In genomic region chr16:4537376-4538066, GRCh38 we compare ENCODE assay signal across 8 cellular contexts. TPM values are rescaled to one million over a fixed set of nuclear protein-coding genes. Genes with fewer than 3 reads are reported as not detected.
DNase-seq lines count a peak whose midpoint lies in the region; ATAC-seq and TF ChIP-seq lines count a peak whose summit lies in the region.

No MANE protein-coding gene starts in this region.

- peaks cover 37% of the 10 kb centered on the region for H3K4me1 Mint-ChIP-seq in activated CD8-positive, alpha-beta T cell treated with anti-CD3 and anti-CD28 coated beads for 36 hours (ENCODE audit: low read depth)

- whole genome bisulfite sequencing in heart left ventricle, 4 donors = 16 to 17% (median 16%) methylated on average over 31 to 44 of the region's 44 CpGs
- WGBS in psoas muscle, 3 donors = 18 to 21% (median 20%) methylated on average over 40 to 44 of the region's 44 CpGs

- H3K27me3 Mint-ChIP-seq in activated CD8-positive, alpha-beta T cell treated with anti-CD3 and anti-CD28 coated beads for 36 hours = no peaks in the 10 kb centered on the region

- TF ChIP-seq CTCF in activated CD8-positive, alpha-beta T cell treated with anti-CD3 and anti-CD28 coated beads for 36 hours (IDR thresholded peaks at IDR 0.05) = no peak
- TF ChIP-seq CTCF in heart left ventricle (IDR thresholded peaks at IDR 0.05) (no peak), psoas muscle (IDR thresholded peaks at IDR 0.05) (no peak)

- H3K27ac ChIP-seq in heart left ventricle = peak overlapping the region; percentile 70 to 99 (median 92)
- H3K27ac ChIP-seq in psoas muscle = peak overlapping the region; percentile 95

- no peaks in the 10 kb centered on the region for H3K27me3 ChIP-seq in heart left ventricle
- no peaks in the 10 kb centered on the region for H3K27me3 ChIP-seq in psoas muscle (ENCODE audit: insufficient read depth in 3 of 3, low read length in 2 of 3)

- H3K4me3 Mint-ChIP-seq in activated CD8-positive, alpha-beta T cell treated with anti-CD3 and anti-CD28 coated beads for 36 hours = peak overlapping the region; percentile 62

- H3K9me3 ChIP-seq in heart left ventricle (peaks cover 0 to 17% (median 8%) of the 10 kb centered on the region in 12 donors), psoas muscle (peaks cover 14% of the 10 kb centered on the region)

- intact Hi-C loops in activated CD8-positive, alpha-beta T cell treated with anti-CD3 and anti-CD28 coated beads for 36 hours (cut with micrococcal nuclease) = loop anchor here (5.0 kb wide), 1 partner anchor 60 kb away; the partner anchor contains the start of gene HMOX2
- intact Hi-C loops in heart left ventricle (cut with DNase I) = loop anchor here in 2 of 10 donors (5.0 kb wide), 3 partner anchors 60 to 110 kb away; partner anchors contain the start of genes DNAJA3 (in 1 of the 2) and HMOX2 (in 1 of the 2)
- intact Hi-C loops in psoas muscle (cut with DNase I) = no loop called here

- CTCF ChIA-PET in activated CD8-positive, alpha-beta T cell treated with anti-CD3 and anti-CD28 coated beads for 36 hours (lab: Charles Lee) = interaction anchor here (1.2 to 15.8 kb wide), 4 partner anchors 13 to 60 kb away, joined by 3 to 174 read pairs (median 4); no protein-coding TSS in a partner anchor

- peaks cover 6% of the 10 kb centered on the region for H3K9me3 Mint-ChIP-seq in activated CD8-positive, alpha-beta T cell treated with anti-CD3 and anti-CD28 coated beads for 36 hours

- peak overlapping the region; percentile 17 for H3K27ac Mint-ChIP-seq in activated CD8-positive, alpha-beta T cell treated with anti-CD3 and anti-CD28 coated beads for 36 hours

- ATAC-seq in activated CD8-positive, alpha-beta T cell treated with anti-CD3 and anti-CD28 coated beads for 36 hours = no peak
- peak in 2 of 4 donors; percentile 9 to 42 for ATAC-seq in heart left ventricle
- peak in 3 of 4 donors; percentile 19 to 36 (median 22) for ATAC-seq in psoas muscle

- H3K36me3 ChIP-seq in heart left ventricle = peaks cover 0 to 2% (median 0%) of the 10 kb centered on the region in 9 donors
- peaks cover 0 to 6% of the 10 kb centered on the region in 2 donors for H3K36me3 ChIP-seq in psoas muscle (ENCODE audit: insufficient read depth in 1 of 2, low read depth in 1 of 2)

- DNase-seq in DMS53 (lab: John Stamatoyannopoulos, UW) (peak; percentile 53), DMS53 treated with DMSO at 0.1 percent for 48 hours (lab: John Stamatoyannopoulos, UW; ENCODE audit: unreplicated experiment) (no peak), heart left ventricle (peak in 3 of 5 donors; percentile 36 to 73 (median 45)), psoas muscle (no peak), middle frontal gyrus (ENCODE audit: extremely low spot score, low spot score) (no peak), T-helper 9 cell (no peak)
- no peak for DNase-seq in activated CD8-positive, alpha-beta T cell treated with anti-CD3 and anti-CD28 coated beads for 36 hours
- DNase-seq in stimulated activated CD4-positive, alpha-beta T cell treated with anti-CD3 and anti-CD28 coated beads, Interleukin-2, amount 100 ng/mL, for 24 hours = no peak

- H3K4me3 ChIP-seq in heart left ventricle (peak overlapping the region; percentile 69 to 97 (median 86)), psoas muscle (peak overlapping the region; percentile 91)

- H3K36me3 Mint-ChIP-seq in activated CD8-positive, alpha-beta T cell treated with anti-CD3 and anti-CD28 coated beads for 36 hours (ENCODE audit: low read depth) = peaks cover 21% of the 10 kb centered on the region

- TF ChIP-seq POLR2A in heart left ventricle (IDR thresholded peaks at IDR 0.05) = no peak

- H3K4me1 ChIP-seq in heart left ventricle (peaks cover 0 to 46% (median 20%) of the 10 kb centered on the region in 12 donors), psoas muscle (peaks cover 35% of the 10 kb centered on the region)

- POLR2A ChIA-PET in activated CD8-positive, alpha-beta T cell treated with anti-CD3 and anti-CD28 coated beads for 36 hours (lab: Charles Lee) = interaction anchor here (0.6 to 1.1 kb wide), 3 partner anchors 8 to 210 kb away, joined by 3 read pairs; no protein-coding TSS in a partner anchor

RNA-seq across cellular contexts. Expression of gene CDIP1, which starts 1.1 kb away (rescaled TPM):
- 10 to 100 TPM; 31.9 to 32.2 TPM for total RNA-seq in activated CD8-positive, alpha-beta T cell treated with anti-CD3 and anti-CD28 coated beads for 36 hours
- total RNA-seq in heart left ventricle (10 to 100 TPM; 44.6 to 51.1 (median 46.4) TPM), psoas muscle (10 to 100 TPM; 29.1 to 51.8 (median 34.9) TPM)
- polyA plus RNA-seq in heart left ventricle (10 to 100 TPM; 33.3 to 44.6 TPM), psoas muscle (10 to 100 TPM; 18.7 to 33.6 (median 22.3) TPM)

RNA-seq across cellular contexts. Expression of gene C16orf96, which starts 18.6 kb away (rescaled TPM):
- under 1 TPM; 0.16 to 0.32 TPM for total RNA-seq in activated CD8-positive, alpha-beta T cell treated with anti-CD3 and anti-CD28 coated beads for 36 hours
- total RNA-seq in heart left ventricle = under 1 TPM in 7 of 9 donors, not detected in 2; 0.05 to 0.19 (median 0.15) TPM
- polyA plus RNA-seq in heart left ventricle = under 1 TPM; 0.01 to 0.04 TPM
- under 1 TPM in 3 of 4 donors, not detected in 1; 0.04 to 0.32 (median 0.07) TPM for total RNA-seq in psoas muscle
- polyA plus RNA-seq in psoas muscle = under 1 TPM in 1 of 3 donors, not detected in 2; 0.05 TPM

Comparison
In these comparisons a context has a peak if more than half of its experiments do, and no peak if none do; other contexts are left out.
1. DNase-seq: peak in DMS53 (single experiment) and heart left ventricle (3 of 5); none in DMS53 treated with DMSO at 0.1 percent for 48 hours (single experiment), activated CD8-positive, alpha-beta T cell treated with anti-CD3 and anti-CD28 coated beads for 36 hours (single experiment), psoas muscle (0 of 2), middle frontal gyrus (single experiment), T-helper 9 cell (single experiment) and stimulated activated CD4-positive, alpha-beta T cell treated with anti-CD3 and anti-CD28 coated beads, Interleukin-2, amount 100 ng/mL, for 24 hours (0 of 2).